Comparison of ENCODE assay signal across 14 cellular contexts in genomic region chr12:15601210-15601800, GRCh38.
DNase-seq lines count a peak whose midpoint lies in the region; ATAC-seq and TF ChIP-seq lines count a peak whose summit lies in the region.
"Had no signal": no experiment of that assay in that cellular context is flagged by ENCODE, and none has a peak within 500 bp of the region (broad histone marks: within the 10 kb centered on the region; RNA-seq: fewer than 3 reads in every experiment).

No MANE protein-coding gene starts in this region.

- no peaks in the 10 kb centered on the region for H3K79me2 ChIP-seq in PC-3 (ENCODE audit: low read length)

- peak overlapping the region; percentile 72 for H3K4me2 ChIP-seq in PC-3 (ENCODE audit: low read length)

- H3K9me3 Mint-ChIP-seq in activated naive CD8-positive, alpha-beta T cell treated with anti-CD3 and anti-CD28 coated beads, Interleukin-2, amount 50 U/mL, for 24 hours = no peaks in the 10 kb centered on the region
- H3K9me3 Mint-ChIP-seq in activated naive CD8-positive, alpha-beta T cell treated with anti-CD3 and anti-CD28 coated beads for 36 hours = no peaks in the 10 kb centered on the region
- H3K9me3 Mint-ChIP-seq: CD4-positive, alpha-beta memory T cell; memory B cell; stimulated activated naive CD8-positive, alpha-beta T cell treated with anti-CD3 and anti-CD28 coated beads, Interleukin-15, Interleukin-2, amounts not matched to agents 100 ng/mL and 50 ng/mL, for 24 hours had no signal

- peaks cover 2% of the 10 kb centered on the region for H3K4me1 Mint-ChIP-seq in activated naive CD8-positive, alpha-beta T cell treated with anti-CD3 and anti-CD28 coated beads, Interleukin-2, amount 50 U/mL, for 24 hours
- peaks cover 1% of the 10 kb centered on the region for H3K4me1 Mint-ChIP-seq in activated naive CD8-positive, alpha-beta T cell treated with anti-CD3 and anti-CD28 coated beads for 36 hours
- H3K4me1 Mint-ChIP-seq: CD4-positive, alpha-beta memory T cell had no signal

- H3K4me1 ChIP-seq in PC-3 (ENCODE audit: insufficient read depth, low read length) = peaks cover 42% of the 10 kb centered on the region
- H3K4me1 ChIP-seq in upper lobe of right lung = peaks cover 22% of the 10 kb centered on the region

- TF ChIP-seq CTCF in PC-3 (conservative IDR thresholded peaks at IDR 0.05; ENCODE audit: low read depth, low read length) = no peak
- no peak for TF ChIP-seq CTCF in fibroblast of the aortic adventitia (IDR thresholded peaks at IDR 0.05; ENCODE audit: insufficient read depth, low read length)
- TF ChIP-seq CTCF in upper lobe of right lung (IDR thresholded peaks at IDR 0.05) = no peak

- H3K36me3 ChIP-seq in PC-3 (ENCODE audit: low read depth, low read length) (no peaks in the 10 kb centered on the region), upper lobe of right lung (no peaks in the 10 kb centered on the region)
- H3K36me3 ChIP-seq: gastroesophageal sphincter had no signal

- H3K27ac ChIP-seq in PC-3 (ENCODE audit: low read length) (peak overlapping the region; percentile 98), upper lobe of right lung (no peak overlapping the region)
- H3K27ac ChIP-seq: gastroesophageal sphincter, VCaP had no signal

- no peaks in the 10 kb centered on the region for H3K27me3 ChIP-seq in PC-3 (ENCODE audit: low read length)
- no peaks in the 10 kb centered on the region for H3K27me3 ChIP-seq in upper lobe of right lung
- H3K27me3 ChIP-seq: gastroesophageal sphincter had no signal

- H3K27me3 Mint-ChIP-seq in activated naive CD8-positive, alpha-beta T cell treated with anti-CD3 and anti-CD28 coated beads, Interleukin-2, amount 50 U/mL, for 24 hours = no peaks in the 10 kb centered on the region
- H3K27me3 Mint-ChIP-seq in activated naive CD8-positive, alpha-beta T cell treated with anti-CD3 and anti-CD28 coated beads for 36 hours = peaks cover 3% of the 10 kb centered on the region

- peak overlapping the region; percentile 85 for H3K9ac ChIP-seq in PC-3 (ENCODE audit: low read length)

- H4K20me1 ChIP-seq in PC-3 (ENCODE audit: low read length) = no peaks in the 10 kb centered on the region

- peak; percentile 60 for ATAC-seq in activated naive CD8-positive, alpha-beta T cell treated with anti-CD3 and anti-CD28 coated beads, Interleukin-2, amount 50 U/mL, for 24 hours
- ATAC-seq in PC-3 (peak; percentile 83), upper lobe of right lung (peak; percentile 50), HG02885 (IDR thresholded peaks at IDR 0.05; ENCODE audit: poor library complexity, unreplicated experiment) (no peak)
- ATAC-seq: gastroesophageal sphincter had no signal

- H3K4me3 ChIP-seq in PC-3 (ENCODE audit: low read length) (peak overlapping the region; percentile 13; the same call in 1 of the 2 replicates), fibroblast of the aortic adventitia (ENCODE audit: low read depth, low read length) (no peak overlapping the region), upper lobe of right lung (no peak overlapping the region)
- H3K4me3 ChIP-seq: gastroesophageal sphincter had no signal

- no peak overlapping the region for H2AFZ ChIP-seq in PC-3 (ENCODE audit: low read length)

- BruUV-seq in PC-3 (replicated peaks; lab: Mats Ljungman, UMichigan) = no TSS peak

- intact Hi-C loops in PC-3 (cut with micrococcal nuclease) (loop anchor here (2.0 kb wide), 1 partner anchor 27 kb away; no protein-coding TSS in a partner anchor), upper lobe of right lung (cut with DNase I) (no loop called here)

- DNase-seq in activated naive CD8-positive, alpha-beta T cell treated with anti-CD3 and anti-CD28 coated beads, Interleukin-2, amount 50 U/mL, for 24 hours = no peak
- no peak for DNase-seq in activated naive CD8-positive, alpha-beta T cell treated with anti-CD3 and anti-CD28 coated beads for 36 hours
- DNase-seq in PC-3 (peak; percentile 91), fibroblast of the aortic adventitia (ENCODE audit: low read depth) (peak; percentile 91), upper lobe of right lung (no peak), Kasumi-1 (lab: John Stamatoyannopoulos, UW) (no peak), DMS114 treated with DMSO at 0.1 percent for 48 hours (lab: John Stamatoyannopoulos, UW; ENCODE audit: unreplicated experiment) (no peak)
- DNase-seq: CD4-positive, alpha-beta memory T cell; NCI-H1436 treated with DMSO at 0.1 percent for 48 hours had no signal

- CTCF ChIA-PET in PC-3 (lab: Charles Lee) = interaction anchor here (0.6 kb wide), 1 partner anchor 8 kb away, joined by 3 read pairs; no protein-coding TSS in a partner anchor

- no peaks in the 10 kb centered on the region for H3K9me2 ChIP-seq in PC-3 (replicated peaks; ENCODE audit: low read length)

- H3K9me3 ChIP-seq in PC-3 (ENCODE audit: low read length) (no peaks in the 10 kb centered on the region), upper lobe of right lung (no peaks in the 10 kb centered on the region)
- H3K9me3 ChIP-seq: gastroesophageal sphincter had no signal

- H3K4me3 Mint-ChIP-seq in activated naive CD8-positive, alpha-beta T cell treated with anti-CD3 and anti-CD28 coated beads, Interleukin-2, amount 50 U/mL, for 24 hours = no peak overlapping the region
- H3K4me3 Mint-ChIP-seq in activated naive CD8-positive, alpha-beta T cell treated with anti-CD3 and anti-CD28 coated beads for 36 hours = no peak overlapping the region
- H3K4me3 Mint-ChIP-seq: CD4-positive, alpha-beta memory T cell; memory B cell; stimulated activated naive CD8-positive, alpha-beta T cell treated with anti-CD3 and anti-CD28 coated beads, Interleukin-15, Interleukin-2, amounts not matched to agents 100 ng/mL and 50 ng/mL, for 24 hours had no signal

- H3K36me3 Mint-ChIP-seq in activated naive CD8-positive, alpha-beta T cell treated with anti-CD3 and anti-CD28 coated beads, Interleukin-2, amount 50 U/mL, for 24 hours (ENCODE audit: low read depth) = no peaks in the 10 kb centered on the region
- H3K36me3 Mint-ChIP-seq in activated naive CD8-positive, alpha-beta T cell treated with anti-CD3 and anti-CD28 coated beads for 36 hours = no peaks in the 10 kb centered on the region
- H3K36me3 Mint-ChIP-seq: CD4-positive, alpha-beta memory T cell had no signal

- POLR2A ChIA-PET in PC-3 (lab: Charles Lee; ENCODE audit: unreplicated experiment) = no interaction called here

- no peak overlapping the region for H3K27ac Mint-ChIP-seq in activated naive CD8-positive, alpha-beta T cell treated with anti-CD3 and anti-CD28 coated beads, Interleukin-2, amount 50 U/mL, for 24 hours
- H3K27ac Mint-ChIP-seq in activated naive CD8-positive, alpha-beta T cell treated with anti-CD3 and anti-CD28 coated beads for 36 hours = no peak overlapping the region
- H3K27ac Mint-ChIP-seq: CD4-positive, alpha-beta memory T cell; memory B cell; stimulated activated naive CD8-positive, alpha-beta T cell treated with anti-CD3 and anti-CD28 coated beads, Interleukin-15, Interleukin-2, amounts not matched to agents 100 ng/mL and 50 ng/mL, for 24 hours had no signal

- peaks cover 8% of the 10 kb centered on the region for H3F3A ChIP-seq in PC-3 (ENCODE audit: low read length, unreplicated experiment)

Comparison
In these comparisons a context has a peak if more than half of its experiments do, and no peak if none do; other contexts are left out.
1. DNase-seq: peak in PC-3 (single experiment) and fibroblast of the aortic adventitia (single experiment); none in activated naive CD8-positive, alpha-beta T cell treated with anti-CD3 and anti-CD28 coated beads, Interleukin-2, amount 50 U/mL, for 24 hours (single experiment), activated naive CD8-positive, alpha-beta T cell treated with anti-CD3 and anti-CD28 coated beads for 36 hours (single experiment), upper lobe of right lung (single experiment), Kasumi-1 (0 of 2) and DMS114 treated with DMSO at 0.1 percent for 48 hours (single experiment).